19 cellular contexts compared by ENCODE assay signal in the genomic region with DNA sequence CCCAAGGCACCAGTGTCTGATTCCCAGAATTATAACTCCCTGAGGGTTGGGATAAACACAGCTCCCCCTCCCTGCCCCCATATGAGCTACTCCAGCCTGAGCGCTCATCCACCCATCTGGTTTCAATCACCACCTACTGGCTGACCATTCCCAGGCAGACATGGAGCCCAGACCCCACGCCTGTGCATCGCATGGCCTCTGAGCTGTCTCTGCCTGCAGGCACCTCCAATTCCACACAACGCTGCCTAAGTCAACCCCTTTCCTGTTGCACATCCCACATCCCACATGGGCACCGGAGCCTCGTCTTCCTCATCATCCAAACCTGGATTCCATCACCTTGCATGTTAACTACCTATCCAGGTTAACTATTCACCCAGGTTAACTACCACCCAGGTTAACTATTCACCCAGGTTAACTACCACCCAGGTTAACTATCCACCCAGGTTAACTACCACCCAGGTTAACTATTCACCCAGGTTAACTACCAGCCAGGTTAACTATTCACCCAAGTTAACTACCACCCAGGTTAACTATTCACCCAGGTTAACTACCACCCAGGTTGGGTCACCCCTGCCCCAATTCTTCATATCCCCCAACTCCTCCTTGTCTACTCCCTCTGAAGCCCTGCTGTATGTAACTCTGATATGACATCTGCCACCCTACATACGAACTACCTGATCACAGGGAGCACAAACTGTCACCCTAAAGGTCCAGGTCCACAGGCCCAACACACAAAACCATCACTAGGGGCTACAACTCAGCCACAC. TPM values are rescaled to one million over a fixed set of nuclear protein-coding genes. Genes with fewer than 3 reads are reported as not detected.
A peak's percentile ranks its signal among the peaks of the same experiment; 100 is the strongest.
DNase-seq lines count a peak whose midpoint lies in the region; ATAC-seq, FAIRE-seq and TF ChIP-seq lines count a peak whose summit lies in the region.
"Had no signal": no experiment of that assay in that cellular context is flagged by ENCODE, and none has a peak within 500 bp of the region (broad histone marks: within the 10 kb centered on the region; RNA-seq: fewer than 3 reads in every experiment).

No MANE protein-coding gene starts in this region.

- no peak for ATAC-seq in K562
- ATAC-seq in GM21786 (IDR thresholded peaks at IDR 0.05; ENCODE audit: unreplicated experiment) = no peak
- no peak for ATAC-seq in GM19467 (IDR thresholded peaks at IDR 0.05; ENCODE audit: unreplicated experiment)
- ATAC-seq: Right ventricle myocardium inferior had no signal

- no peak overlapping the region for H3K23ac ChIP-seq in mesenchymal stem cell (ENCODE audit: low read length in 2 of 2)

- H3K79me1 ChIP-seq in mesenchymal stem cell (replicated peaks; ENCODE audit: low read length, poor library complexity, severe bottlenecking) = no peaks in the 10 kb centered on the region

- intact Hi-C loops in K562 (cut with micrococcal nuclease) = no loop called here

- WGBS in K562 (ENCODE audit: insufficient coverage, low coverage, missing lambda C conversion rate) = 1% methylated on average over 7 of the region's 7 CpGs
- 76% methylated on average over 7 of the region's 7 CpGs for WGBS in mesenchymal stem cell

- no peak overlapping the region for H3K18ac ChIP-seq in mesenchymal stem cell (ENCODE audit: low read depth in 1 of 2, low read length in 2 of 2)

- no peak overlapping the region for H4K8ac ChIP-seq in mesenchymal stem cell (ENCODE audit: low read length)

- no peak overlapping the region for H2BK15ac ChIP-seq in mesenchymal stem cell (ENCODE audit: low read depth, poor library complexity, severe bottlenecking)

- POLR2A ChIA-PET in K562 (lab: Yijun Ruan, JAX) = interaction anchor here (1.3 kb wide), 1 partner anchor 13 kb away, joined by 4 read pairs; no protein-coding TSS in a partner anchor

- CTCF ChIA-PET in K562 (lab: Yijun Ruan, JAX; ENCODE audit: low intra/inter-chr PET ratio) = no interaction called here

- H3K4me1 ChIP-seq in BLaER1 (peaks cover 15% of the 10 kb centered on the region), K562 (replicated peaks in 1 of 2; ENCODE audit: control insufficient read depth in 2 of 2, insufficient read depth in 2 of 2, low read length in 2 of 2) (no peaks in the 10 kb centered on the region), mesenchymal stem cell (ENCODE audit: control insufficient read depth, insufficient read depth, low read depth, low read length) (peaks cover 17% of the 10 kb centered on the region)

- H2BK120ac ChIP-seq in mesenchymal stem cell (ENCODE audit: low read depth, low read length) = no peak overlapping the region

- H2AFZ ChIP-seq in K562 (ENCODE audit: low read depth, low read length) = no peak overlapping the region
- H2AFZ ChIP-seq in mesenchymal stem cell (ENCODE audit: low read depth, low read length) = no peak overlapping the region
- H2AFZ ChIP-seq: PC-9 had no signal

- TF ChIP-seq RAD21 in K562 (CRISPR knock-in tag; conservative IDR thresholded peaks at IDR 0.05 in 1 of 2, IDR thresholded peaks at IDR 0.05 in 1 of 2) = no peak

- FAIRE-seq in K562 (lab: Jason Lieb, UNC) = no peak
- FAIRE-seq: A204.1, D721Med, H54 had no signal

- no peak overlapping the region for H3K4ac ChIP-seq in mesenchymal stem cell (ENCODE audit: low read depth in 1 of 2, low read length in 2 of 2)

- H4K20me1 ChIP-seq in BLaER1 (no peaks in the 10 kb centered on the region), K562 (replicated peaks; ENCODE audit: control insufficient read depth, insufficient read depth, low read length) (no peaks in the 10 kb centered on the region)

- H2AK5ac ChIP-seq in mesenchymal stem cell (ENCODE audit: low read length, severe bottlenecking) = peak overlapping the region; percentile 76

- no peak overlapping the region for H4K91ac ChIP-seq in mesenchymal stem cell (ENCODE audit: low read length)

- no peak for TF ChIP-seq POLR2A in K562 (conservative IDR thresholded peaks at IDR 0.05)

- H2BK12ac ChIP-seq in mesenchymal stem cell (ENCODE audit: low read length in 2 of 2) = no peak overlapping the region

- TF ChIP-seq EP300 in K562 (IDR thresholded peaks at IDR 0.05; ENCODE audit: low read length) = no peak

- no peaks in the 10 kb centered on the region for H3K79me2 ChIP-seq in K562 (ENCODE audit: control insufficient read depth, insufficient read depth, low read length)

- no peaks in the 10 kb centered on the region; the same call in 1 of the 2 replicates for H3K36me3 ChIP-seq in BLaER1
- H3K36me3 ChIP-seq in K562 (ENCODE audit: control insufficient read depth, insufficient read depth, low read length) = no peaks in the 10 kb centered on the region
- H3K36me3 ChIP-seq in mesenchymal stem cell (ENCODE audit: control insufficient read depth in 1 of 2, insufficient read depth in 2 of 2, low read depth in 1 of 2, low read length in 2 of 2) = no peaks in the 10 kb centered on the region

- H3K4me3 ChIP-seq in BLaER1 = no peak overlapping the region
- no peak overlapping the region for H3K4me3 ChIP-seq in K562
- H3K4me3 ChIP-seq in mesenchymal stem cell (ENCODE audit: insufficient read depth in 1 of 2, low read depth in 1 of 2, low read length in 2 of 2) = no peak overlapping the region
- H3K4me3 ChIP-seq: PC-9 had no signal

- no peak overlapping the region for H3K9ac ChIP-seq in BLaER1
- H3K9ac ChIP-seq in K562 (ENCODE audit: insufficient read depth in 1 of 2, low read depth in 2 of 2, low read length in 2 of 2) = no peak overlapping the region
- no peak overlapping the region for H3K9ac ChIP-seq in mesenchymal stem cell (ENCODE audit: low read length)

- no peak for TF ChIP-seq CTCF in K562 (IDR thresholded peaks at IDR 0.05 in 2 of 3, conservative IDR thresholded peaks at IDR 0.05 in 1 of 3; ENCODE audit: insufficient read depth in 2 of 3, low read depth in 1 of 3, low read length in 3 of 3)

- H3K4me2 ChIP-seq in BLaER1 = peak overlapping the region; percentile 58
- H3K4me2 ChIP-seq in K562 (ENCODE audit: insufficient read depth, low read length) = no peak overlapping the region
- H3K4me2 ChIP-seq in mesenchymal stem cell (ENCODE audit: low read length, poor library complexity, severe bottlenecking) = no peak overlapping the region
- H3K4me2 ChIP-seq: PC-9 had no signal

- H3K9me3 ChIP-seq in BLaER1 (peaks cover 27% of the 10 kb centered on the region), K562 (replicated peaks; ENCODE audit: control insufficient read depth, insufficient read depth, low read depth, low read length) (no peaks in the 10 kb centered on the region; the same call in none of the 2 replicates), mesenchymal stem cell (ENCODE audit: control insufficient read depth, low read length) (peaks cover 11% of the 10 kb centered on the region)

- H3K9me1 ChIP-seq in K562 (ENCODE audit: control insufficient read depth, insufficient read depth, low read length) = no peaks in the 10 kb centered on the region

- H3K27ac ChIP-seq in BLaER1 = no peak overlapping the region
- H3K27ac ChIP-seq in K562 (ENCODE audit: extremely low read depth, low read depth, low read length) = no peak overlapping the region
- H3K27ac ChIP-seq in mesenchymal stem cell (ENCODE audit: low read length, poor library complexity, severe bottlenecking) = peak overlapping the region; percentile 77
- H3K27ac ChIP-seq: PC-9 had no signal

- peak; percentile 63 to 81 for DNase-seq in NCI-H524 (lab: John Stamatoyannopoulos, UW)
- no peak for DNase-seq in K562 (ENCODE audit: extremely low read depth in 1 of 4, low spot score in 3 of 4)
- no peak for DNase-seq in mesenchymal stem cell
- no peak for DNase-seq in activated naive CD4-positive, alpha-beta T cell (lab: John Stamatoyannopoulos, UW)
- DNase-seq in activated naive CD4-positive, alpha-beta T cell treated with Interleukin-2 at 50 U/mL for 16 hours = no peak
- DNase-seq: CD4-positive, alpha-beta T cell; DND-41; NCI-H1417; NCI-H2029; NCI-H526; PC-9 had no signal

- H3K14ac ChIP-seq in mesenchymal stem cell (ENCODE audit: low read length in 2 of 2) = no peak overlapping the region

- H3K27me3 ChIP-seq in BLaER1 (no peaks in the 10 kb centered on the region), K562 (ENCODE audit: control insufficient read depth in 2 of 2, insufficient read depth in 2 of 2, low read length in 2 of 2) (no peaks in the 10 kb centered on the region; a peak in 1 of 5 replicates), mesenchymal stem cell (ENCODE audit: control insufficient read depth in 1 of 2, insufficient read depth in 1 of 2, low read length in 2 of 2) (peaks cover 3 to 31% of the 10 kb centered on the region in 2 experiments)

- in situ Hi-C loops in K562 (cut with MboI) = no loop called here

- BruUV-seq in K562 (replicated peaks; lab: Mats Ljungman, UMichigan) = no TSS peak

- peak overlapping the region; percentile 48 for H2BK5ac ChIP-seq in mesenchymal stem cell (ENCODE audit: low read depth, low read length, poor library complexity, severe bottlenecking)

TF ChIP-seq in K562, 482 proteins besides CTCF, POLR2A, EP300 and RAD21:
- no peak for TF ChIP-seq FOXA1 (IDR thresholded peaks at IDR 0.05; ENCODE audit: borderline replicate concordance)
- TF ChIP-seq, protein P1, sequence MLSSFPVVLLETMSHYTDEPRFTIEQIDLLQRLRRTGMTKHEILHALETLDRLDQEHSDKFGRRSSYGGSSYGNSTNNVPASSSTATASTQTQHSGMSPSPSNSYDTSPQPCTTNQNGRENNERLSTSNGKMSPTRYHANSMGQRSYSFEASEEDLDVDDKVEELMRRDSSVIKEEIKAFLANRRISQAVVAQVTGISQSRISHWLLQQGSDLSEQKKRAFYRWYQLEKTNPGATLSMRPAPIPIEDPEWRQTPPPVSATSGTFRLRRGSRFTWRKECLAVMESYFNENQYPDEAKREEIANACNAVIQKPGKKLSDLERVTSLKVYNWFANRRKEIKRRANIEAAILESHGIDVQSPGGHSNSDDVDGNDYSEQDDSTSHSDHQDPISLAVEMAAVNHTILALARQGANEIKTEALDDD (IDR thresholded peaks at IDR 0.05) = peak; percentile 95

RNA-seq across cellular contexts. Expression of a gene that starts 47.8 kb away (rescaled TPM):
- total RNA-seq in K562 (2011; cell fraction: chromatin; rRNA removed; ENCODE audit: low replicate concordance) = not detected in 2 replicates
- total RNA-seq in K562 (2011; cell fraction: nucleolus; rRNA removed) = not detected in 2 replicates
- not detected in 2 replicates for total RNA-seq in K562 (2011; cell fraction: nucleoplasm; rRNA removed)
- total RNA-seq in K562 (2014; rRNA removed) = not detected in 2 replicates
- not detected in 2 replicates for total RNA-seq in K562 (2014; rRNA removed; fragmentation: Illumina TruSeq; extraction: Trizol)
- total RNA-seq in K562 (2015; rRNA removed; fragmentation: Illumina TruSeq; extraction: Trizol) = not detected in 2 replicates
- not detected in 2 replicates for total RNA-seq in K562 (2021)
- not detected in 2 replicates for polyA plus RNA-seq in K562 (2011; rRNA removed)
- not detected in 2 replicates for polyA plus RNA-seq in K562 (2011; cell fraction: cytosol; rRNA removed)
- not detected in 2 replicates for polyA plus RNA-seq in K562 (2011; cell fraction: nucleus; rRNA removed)
- not detected in 2 replicates for polyA plus RNA-seq in K562 (2012)
- not detected in 2 replicates for polyA plus RNA-seq in K562 (2014; fragmentation: Illumina TruSeq; extraction: Trizol)
- polyA plus RNA-seq in K562 (2014; fragmentation: Nextera tagmentation; extraction: Ambion mirVana) = not detected
- polyA plus RNA-seq in K562 (2014; rRNA removed) = not detected in 2 replicates
- polyA minus RNA-seq in K562 (2011; rRNA and poly(A)+ RNA removed) = not detected in 2 replicates
- not detected in 2 replicates for polyA minus RNA-seq in K562 (2011; cell fraction: cytosol; rRNA and poly(A)+ RNA removed)
- not detected in 2 replicates for polyA minus RNA-seq in K562 (2011; cell fraction: nucleus; rRNA and poly(A)+ RNA removed)
- not detected for polyA plus RNA-seq in mesenchymal stem cell (2013, experiment 1 of 2)
- not detected for polyA plus RNA-seq in mesenchymal stem cell (2013, experiment 2 of 2)
- total RNA-seq: CD4-positive, alpha-beta T cell; PC-9; Right ventricle myocardium inferior had no signal
- polyA plus RNA-seq: IgD-negative memory B cell had no signal

Comparison
In these comparisons a context has a peak if more than half of its experiments do, and no peak if none do; other contexts are left out.
1. DNase-seq: peak in NCI-H524 (2 of 2); none in K562 (0 of 4), mesenchymal stem cell (single experiment), activated naive CD4-positive, alpha-beta T cell (0 of 4) and activated naive CD4-positive, alpha-beta T cell treated with Interleukin-2 at 50 U/mL for 16 hours (single experiment).